Comparison of ENCODE assay signal across 12 cellular contexts in genomic region chr12:49344486-49345047, GRCh38. TPM values are rescaled to one million over a fixed set of nuclear protein-coding genes. Genes with fewer than 3 reads are reported as not detected.
DNase-seq lines count a peak whose midpoint lies in the region; ATAC-seq and TF ChIP-seq lines count a peak whose summit lies in the region.
"Had no signal": no experiment of that assay in that cellular context is flagged by ENCODE, and none has a peak within 500 bp of the region (broad histone marks: within the 10 kb centered on the region; RNA-seq: fewer than 3 reads in every experiment).

No MANE protein-coding gene starts in this region.

- H3K4me1 ChIP-seq in breast epithelium = peaks cover 23% of the 10 kb centered on the region in 2 donors
- H3K4me1 ChIP-seq in right lobe of liver = peaks cover 0 to 46% (median 16%) of the 10 kb centered on the region in 4 donors
- H3K4me1 ChIP-seq in testis = peaks cover 48% of the 10 kb centered on the region

- no peak overlapping the region for H3K27ac Mint-ChIP-seq in MCF 10A (ENCODE audit: low read depth, unreplicated experiment)
- H3K27ac Mint-ChIP-seq in T-helper 17 cell = peak overlapping the region; percentile 9
- H3K27ac Mint-ChIP-seq: activated naive CD8-positive, alpha-beta T cell treated with anti-CD3 and anti-CD28 coated beads, Interleukin-2, amount 50 U/mL, for 24 hours had no signal

- H3K27me3 ChIP-seq in breast epithelium = peaks cover 14 to 37% of the 10 kb centered on the region in 2 donors
- H3K27me3 ChIP-seq in right lobe of liver = no peaks in the 10 kb centered on the region
- no peaks in the 10 kb centered on the region for H3K27me3 ChIP-seq in testis

- H3K4me3 ChIP-seq in breast epithelium = peak overlapping the region in 2 of 3 donors; percentile 52 to 69
- peak overlapping the region; percentile 31 to 74 (median 66) for H3K4me3 ChIP-seq in right lobe of liver
- peak overlapping the region in 1 of 2 donors; percentile 49 for H3K4me3 ChIP-seq in testis

- H3K9me3 ChIP-seq in breast epithelium = no peaks in the 10 kb centered on the region
- H3K9me3 ChIP-seq in T-helper 17 cell (ENCODE audit: control insufficient read depth, low read length, poor library complexity, severe bottlenecking) = no peaks in the 10 kb centered on the region
- H3K9me3 ChIP-seq in right lobe of liver = no peaks in the 10 kb centered on the region
- H3K9me3 ChIP-seq in testis = no peaks in the 10 kb centered on the region

- 23% methylated on average over 9 of the region's 15 CpGs for WGBS in right lobe of liver (ENCODE audit: insufficient coverage, low coverage, low lambda C conversion rate, missing lambda C conversion rate)
- 22 to 42% methylated on average over 12 to 15 of the region's 15 CpGs for WGBS in testis, 2 donors

- H3K9me3 Mint-ChIP-seq in MCF 10A (ENCODE audit: unreplicated experiment) = no peaks in the 10 kb centered on the region
- H3K9me3 Mint-ChIP-seq: activated naive CD8-positive, alpha-beta T cell treated with anti-CD3 and anti-CD28 coated beads, Interleukin-2, amount 50 U/mL, for 24 hours had no signal

- CTCF ChIA-PET in MCF 10A (lab: Yijun Ruan, JAX) = interaction anchor here (0.6 to 1.1 kb wide), 3 partner anchors 13 to 557 kb away, joined by 3 to 5 read pairs (median 3); no protein-coding TSS in a partner anchor

- H3K4me3 Mint-ChIP-seq in MCF 10A (ENCODE audit: unreplicated experiment) (no peak overlapping the region), T-helper 17 cell (no peak overlapping the region)
- H3K4me3 Mint-ChIP-seq: activated naive CD8-positive, alpha-beta T cell treated with anti-CD3 and anti-CD28 coated beads, Interleukin-2, amount 50 U/mL, for 24 hours had no signal

- intact Hi-C loops in breast epithelium (cut with DNase I; ENCODE audit: low total_unique reads) (loop anchor here (10.0 kb wide), 1 partner anchor 170 kb away; no protein-coding TSS in a partner anchor), MCF 10A (cut with micrococcal nuclease) (no loop called here), right lobe of liver (cut with DNase I) (no loop called here), testis (cut with DNase I; ENCODE audit: low total_unique reads) (loop anchor here (10.0 kb wide), 1 partner anchor 170 kb away; no protein-coding TSS in a partner anchor)

- H3K27me3 Mint-ChIP-seq in MCF 10A (ENCODE audit: insufficient read depth, unreplicated experiment) (peaks cover 29% of the 10 kb centered on the region), T-helper 17 cell (peaks cover 61% of the 10 kb centered on the region)

- no peak for TF ChIP-seq POLR2A in breast epithelium (IDR thresholded peaks at IDR 0.05)
- no peak for TF ChIP-seq POLR2A in right lobe of liver (IDR thresholded peaks at IDR 0.05)
- no peak for TF ChIP-seq POLR2A in testis (IDR thresholded peaks at IDR 0.05)

- POLR2A ChIA-PET in MCF 10A (lab: Yijun Ruan, JAX) = no interaction called here

- H3K36me3 Mint-ChIP-seq in MCF 10A (ENCODE audit: insufficient read depth, unreplicated experiment) = no peaks in the 10 kb centered on the region
- H3K36me3 Mint-ChIP-seq in T-helper 17 cell (ENCODE audit: low read depth) = peaks cover 2% of the 10 kb centered on the region

- peaks cover 14% of the 10 kb centered on the region for H3K4me1 Mint-ChIP-seq in MCF 10A (ENCODE audit: insufficient read depth, unreplicated experiment)
- peaks cover 30% of the 10 kb centered on the region for H3K4me1 Mint-ChIP-seq in T-helper 17 cell

- H3K27ac ChIP-seq in breast epithelium = no peak overlapping the region
- H3K27ac ChIP-seq in right lobe of liver = peak overlapping the region in 1 of 3 donors; percentile 26
- no peak overlapping the region for H3K27ac ChIP-seq in testis

- ATAC-seq in T-helper 17 cell = no peak
- peak in 3 of 4 donors; percentile 2 to 48 (median 6) for ATAC-seq in right lobe of liver
- no peak for ATAC-seq in GM21515 (IDR thresholded peaks at IDR 0.05; ENCODE audit: unreplicated experiment)
- ATAC-seq: activated naive CD8-positive, alpha-beta T cell treated with anti-CD3 and anti-CD28 coated beads, Interleukin-2, amount 50 U/mL, for 24 hours had no signal

- TF ChIP-seq CTCF in breast epithelium (IDR thresholded peaks at IDR 0.05) (no peak), MCF 10A (IDR thresholded peaks at IDR 0.05; ENCODE audit: unreplicated experiment) (no peak), right lobe of liver (IDR thresholded peaks at IDR 0.05) (no peak), testis (IDR thresholded peaks at IDR 0.05) (no peak)

- BruUV-seq in MCF 10A (replicated peaks; lab: Mats Ljungman, UMichigan) = no TSS peak

- H3K36me3 ChIP-seq in breast epithelium (no peaks in the 10 kb centered on the region), right lobe of liver (no peaks in the 10 kb centered on the region), testis (ENCODE audit: low read depth, missing control alignments) (no peaks in the 10 kb centered on the region)

- DNase-seq in breast epithelium (ENCODE audit: low spot score in 2 of 2) = no peak
- no peak for DNase-seq in MCF 10A (ENCODE audit: unreplicated experiment)
- no peak for DNase-seq in T-helper 17 cell
- peak in 1 of 3 donors; percentile 13 for DNase-seq in right lobe of liver
- peak; percentile 9 for DNase-seq in testis
- DNase-seq in NCI-H1694 treated with DMSO at 0.1 percent for 48 hours (lab: John Stamatoyannopoulos, UW) = no peak
- DNase-seq in stimulated activated naive CD4-positive, alpha-beta T cell treated with Interleukin-2 at 50 U/mL for 16 hours (lab: John Stamatoyannopoulos, UW) = no peak
- DNase-seq: activated naive CD8-positive, alpha-beta T cell treated with anti-CD3 and anti-CD28 coated beads, Interleukin-2, amount 50 U/mL, for 24 hours had no signal

RNA-seq across cellular contexts. Expression of gene DNAJC22, which starts 2.1 kb away (rescaled TPM):
- total RNA-seq in breast epithelium (1 to 10 TPM in 2 of 3 donors, not detected in 1; 3.6 to 5.0 TPM), MCF 10A (2022) (0.25 and 0.33 TPM in 2 replicates), T-helper 17 cell (not detected), right lobe of liver (10 to 100 TPM; 36.5 to 49.1 (median 43.7) TPM), testis (1 to 10 TPM in 1 of 2 donors, under 1 TPM in 1; 0.87 to 1.1 TPM)
- polyA plus RNA-seq in testis (ENCODE audit: insufficient read depth, low read depth, low replicate concordance) = 3.5 TPM
- total RNA-seq: T-helper 1 cell treated with Interleukin-12 subunit alpha and Interleukin-12 subunit beta and Interleukin-4 antibody, amounts not matched to agents 30 ng/mL and 1 ng/mL, for 36 hours had no signal

RNA-seq across cellular contexts. Expression of gene C1QL4, which starts 7.6 kb away (rescaled TPM):
- under 1 TPM in 2 of 3 donors, not detected in 1; 0.33 to 0.44 TPM for total RNA-seq in breast epithelium
- 0.20 TPM in 1 of 2 replicates, not detected in the other for total RNA-seq in MCF 10A (2022)
- total RNA-seq in T-helper 17 cell = not detected
- not detected for total RNA-seq in right lobe of liver
- 1 to 10 TPM; 3.3 to 5.5 TPM for total RNA-seq in testis
- polyA plus RNA-seq in testis (ENCODE audit: insufficient read depth, low read depth, low replicate concordance) = 2.9 TPM
- total RNA-seq: epithelial cell of proximal tubule; T-helper 1 cell treated with Interleukin-12 subunit alpha and Interleukin-12 subunit beta and Interleukin-4 antibody, amounts not matched to agents 30 ng/mL and 1 ng/mL, for 36 hours had no signal
- polyA plus RNA-seq: AG04450 had no signal

RNA-seq across cellular contexts. Expression of gene TROAP, which starts 21.5 kb away (rescaled TPM):
- total RNA-seq in breast epithelium (1 to 10 TPM in 1 of 3 donors, under 1 TPM in 2; 0.29 to 1.8 (median 0.66) TPM), MCF 10A (2022) (30.8 and 41.9 TPM in 2 replicates), T-helper 17 cell (under 1 TPM in 1 of 2 donors, not detected in 1; 0.55 TPM), right lobe of liver (1 to 10 TPM in 2 of 6 experiments, under 1 TPM in 4; 0.24 to 2.6 (median 0.93) TPM), testis (10 to 100 TPM; 22.8 to 36.1 TPM)
- polyA plus RNA-seq in testis (ENCODE audit: insufficient read depth, low read depth, low replicate concordance) = 61.7 TPM

RNA-seq across cellular contexts. Expression of gene SPATS2, which starts 22.7 kb away (rescaled TPM):
- 10 to 100 TPM; 13.8 to 24.0 (median 22.0) TPM for total RNA-seq in breast epithelium
- 21.0 and 26.0 TPM in 2 replicates for total RNA-seq in MCF 10A (2022)
- total RNA-seq in T-helper 17 cell = 1 to 10 TPM; 5.2 TPM
- 1 to 10 TPM; 3.2 to 6.1 (median 4.4) TPM for total RNA-seq in right lobe of liver
- 10 to 100 TPM; 47.1 to 65.0 TPM for total RNA-seq in testis
- 67.5 TPM for polyA plus RNA-seq in testis (ENCODE audit: insufficient read depth, low read depth, low replicate concordance)

RNA-seq across cellular contexts. Expression of gene PRPH, which starts 49.6 kb away (rescaled TPM):
- total RNA-seq in breast epithelium (1 to 10 TPM in 1 of 3 donors, under 1 TPM in 1, not detected in 1; 0.96 to 2.0 TPM), MCF 10A (2022) (1.4 and 2.7 TPM in 2 replicates), T-helper 17 cell (not detected), right lobe of liver (not detected), testis (10 to 100 TPM; 36.5 to 50.0 TPM)
- 112 TPM for polyA plus RNA-seq in testis (ENCODE audit: insufficient read depth, low read depth, low replicate concordance)
- total RNA-seq: epithelial cell of proximal tubule; T-helper 1 cell treated with Interleukin-12 subunit alpha and Interleukin-12 subunit beta and Interleukin-4 antibody, amounts not matched to agents 30 ng/mL and 1 ng/mL, for 36 hours had no signal
- polyA plus RNA-seq: AG04450 had no signal

Comparison
In these comparisons a context has a peak if more than half of its experiments do, and no peak if none do; other contexts are left out.
1. intact Hi-C loops: an anchor here in breast epithelium (10.0 kb wide) and testis (10.0 kb wide); none called in MCF 10A and right lobe of liver.
2. ATAC-seq: peak in right lobe of liver (3 of 4); none in T-helper 17 cell (single experiment) and GM21515 (single experiment).
3. RNA of gene DNAJC22, which starts 2.1 kb away (total RNA-seq): 36.5 to 49.1 TPM in right lobe of liver; 3.6 to 5.0 TPM in breast epithelium, 0.87 to 1.1 TPM in testis, 0.25 to 0.33 TPM in MCF 10A and not detected in T-helper 17 cell; every median in the first group is over 4 times any median in the second.